ENCODE assay signal across 12 cellular contexts in genomic region chr2:172943563-172943962, GRCh38.
"Had no signal": no experiment of that assay in that cellular context is flagged by ENCODE, and none has a peak within 500 bp of the region (broad histone marks: within the 10 kb centered on the region; RNA-seq: fewer than 3 reads in every experiment).

No MANE protein-coding gene starts in this region.

- H3K4me1 Mint-ChIP-seq: stimulated activated naive B cell treated with anti-CD40 and anti-IgM and Interleukin-4, amounts not matched to agents 10 μg/mL and 1 μg/mL and 100 μg/mL, for 72 hours had no signal

- ATAC-seq: gastroesophageal sphincter; left lung; mucosa of descending colon; natural killer cell treated with Interleukin-12 subunit alpha and Interleukin-12 subunit beta and Interleukin-15 and Interleukin-18, amount 100 ng/mL, for 72 hours; psoas muscle; stimulated activated naive B cell treated with anti-CD40 and anti-IgM and Interleukin-4, amounts not matched to agents 10 μg/mL and 1 μg/mL and 100 μg/mL, for 72 hours had no signal

- H3K4me3 Mint-ChIP-seq: natural killer cell treated with Interleukin-12 subunit alpha and Interleukin-12 subunit beta and Interleukin-15 and Interleukin-18, amount 100 ng/mL, for 72 hours; stimulated activated naive B cell treated with anti-CD40 and anti-IgM and Interleukin-4, amounts not matched to agents 10 μg/mL and 1 μg/mL and 100 μg/mL, for 72 hours had no signal

- H3K27ac Mint-ChIP-seq: natural killer cell treated with Interleukin-12 subunit alpha and Interleukin-12 subunit beta and Interleukin-15 and Interleukin-18, amount 100 ng/mL, for 72 hours; stimulated activated naive B cell treated with anti-CD40 and anti-IgM and Interleukin-4, amounts not matched to agents 10 μg/mL and 1 μg/mL and 100 μg/mL, for 72 hours had no signal

- H3K9me3 ChIP-seq: breast epithelium, gastroesophageal sphincter, left lung, mucosa of descending colon, psoas muscle, suprapubic skin had no signal

- H3K4me1 ChIP-seq: breast epithelium, gastroesophageal sphincter, left lung, psoas muscle, sigmoid colon had no signal

- H3K9me3 Mint-ChIP-seq: natural killer cell treated with Interleukin-12 subunit alpha and Interleukin-12 subunit beta and Interleukin-15 and Interleukin-18, amount 100 ng/mL, for 72 hours had no signal

- H3K36me3 ChIP-seq: breast epithelium, gastroesophageal sphincter, left lung, sigmoid colon, suprapubic skin had no signal

- H3K27ac ChIP-seq: gastroesophageal sphincter, left lung, psoas muscle, sigmoid colon, suprapubic skin had no signal

- H3K36me3 Mint-ChIP-seq: natural killer cell treated with Interleukin-12 subunit alpha and Interleukin-12 subunit beta and Interleukin-15 and Interleukin-18, amount 100 ng/mL, for 72 hours; stimulated activated naive B cell treated with anti-CD40 and anti-IgM and Interleukin-4, amounts not matched to agents 10 μg/mL and 1 μg/mL and 100 μg/mL, for 72 hours had no signal

- H3K4me3 ChIP-seq: breast epithelium, gastroesophageal sphincter, left lung, mucosa of descending colon, psoas muscle, sigmoid colon, suprapubic skin had no signal

- DNase-seq: activated gamma-delta T cell treated with Interleukin-2 at 50 U/mL for 16 hours; dermis blood vessel endothelial cell; left lung; mucosa of descending colon; psoas muscle; sigmoid colon; stimulated activated CD4-positive, alpha-beta T cell treated with anti-CD3 and anti-CD28 coated beads, Interleukin-2, amount 100 ng/mL, for 24 hours; stimulated activated naive B cell treated with anti-CD40 and anti-IgM and Interleukin-4, amounts not matched to agents 10 μg/mL and 1 μg/mL and 100 μg/mL, for 72 hours had no signal

- H3K27me3 ChIP-seq: breast epithelium, gastroesophageal sphincter, left lung, sigmoid colon, suprapubic skin had no signal
